In genomic region chr7:44348300-44348699, GRCh38 we compare ENCODE assay signal across 10 cellular contexts. TPM values are rescaled to one million over a fixed set of nuclear protein-coding genes. Genes with fewer than 3 reads are reported as not detected.
DNase-seq lines count a peak whose midpoint lies in the region; ATAC-seq and TF ChIP-seq lines count a peak whose summit lies in the region.
"Had no signal": no experiment of that assay in that cellular context is flagged by ENCODE, and none has a peak within 500 bp of the region (broad histone marks: within the 10 kb centered on the region; RNA-seq: fewer than 3 reads in every experiment).

No MANE protein-coding gene starts in this region.

- peak; percentile 60 for TF ChIP-seq CTCF in AG10803 (conservative IDR thresholded peaks at IDR 0.05; ENCODE audit: low read length)
- TF ChIP-seq CTCF in GM13976 (IDR thresholded peaks at IDR 0.05; ENCODE audit: borderline replicate concordance, control extremely low read depth, extremely low read depth, insufficient read depth, missing control alignments), result peak; percentile 41

- in situ Hi-C loops in GM13976 (cut with MboI; ENCODE audit: low sequenced_read_pairs, unreplicated experiment), result no loop called here

- no peak for ATAC-seq in HG03196 (IDR thresholded peaks at IDR 0.05; ENCODE audit: unreplicated experiment)
- no peak for ATAC-seq in HG02588 (IDR thresholded peaks at IDR 0.05; ENCODE audit: unreplicated experiment)

- H3K4me3 ChIP-seq in AG10803 (ENCODE audit: low read length), result no peak overlapping the region
- H3K4me3 ChIP-seq: right lobe of liver had no signal

- DNase-seq in AG10803 (ENCODE audit: low read depth) (peak; percentile 34), GM13976 (ENCODE audit: low spot score) (peak; percentile 49), SHP77 (lab: John Stamatoyannopoulos, UW) (peak; percentile 41 to 56), glomerular endothelial cell (ENCODE audit: extremely low read depth, low read depth, low spot score) (peak; percentile 10), H4 (ENCODE audit: low spot score) (no peak), NCI-H2081 treated with DMSO at 0.1 percent for 48 hours (lab: John Stamatoyannopoulos, UW) (no peak)
- DNase-seq: activated gamma-delta T cell treated with Interleukin-2 at 50 U/mL for 16 hours, right lobe of liver had no signal

RNA-seq across cellular contexts. Expression of gene CAMK2B, which starts 22.9 kb away (rescaled TPM):
- 0.05 and 0.29 TPM in 2 replicates for total RNA-seq in glomerular endothelial cell
- total RNA-seq in H4 (2014; rRNA removed; shearing (Covaris generic)), result 0.06 TPM in 1 of 2 replicates, not detected in the other

Comparison
In these comparisons a context has a peak if more than half of its experiments do, and no peak if none do; other contexts are left out.
1. DNase-seq: peak in AG10803 (single experiment), GM13976 (single experiment), SHP77 (2 of 2) and glomerular endothelial cell (single experiment); none in H4 (single experiment) and NCI-H2081 treated with DMSO at 0.1 percent for 48 hours (single experiment).